In the genomic region with DNA sequence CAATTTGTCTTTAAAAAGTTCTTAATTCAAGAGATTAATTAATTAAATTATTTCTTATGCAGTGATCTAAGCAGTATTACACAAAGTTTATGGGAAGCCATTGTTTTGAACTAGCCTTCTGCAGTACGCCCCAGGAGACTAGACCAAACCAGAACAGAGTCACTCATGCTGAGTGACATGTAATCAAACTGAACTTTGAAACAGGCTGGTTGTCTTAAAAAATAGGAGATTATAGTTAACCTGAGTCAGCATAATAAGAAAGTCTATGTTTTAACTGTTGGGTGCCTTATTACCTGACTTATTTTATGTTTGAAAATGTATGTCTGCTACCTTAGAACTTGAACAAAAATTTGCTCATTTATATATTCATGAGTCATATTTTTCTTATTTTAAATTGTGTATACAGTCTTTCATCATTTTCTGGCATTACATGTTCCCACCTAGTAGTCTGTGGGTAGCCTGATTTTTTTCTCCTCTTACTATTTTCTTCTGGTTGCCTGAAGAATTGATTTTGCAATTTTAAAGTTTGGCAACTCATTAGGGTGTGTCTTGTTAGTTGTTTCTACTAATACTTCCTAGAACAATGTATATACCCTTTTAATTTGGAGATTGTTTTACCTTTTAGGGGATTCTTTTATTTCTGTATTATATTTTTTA, we compare ENCODE assay signal across 1 cellular context.
TF ChIP-seq lines count a peak whose summit lies in the region.

No MANE protein-coding gene starts in this region.

TF ChIP-seq in IMR-90, 13 proteins besides CTCF, POLR2A, EP300 and RAD21 (continued from another document):
- TF ChIP-seq, protein P1, sequence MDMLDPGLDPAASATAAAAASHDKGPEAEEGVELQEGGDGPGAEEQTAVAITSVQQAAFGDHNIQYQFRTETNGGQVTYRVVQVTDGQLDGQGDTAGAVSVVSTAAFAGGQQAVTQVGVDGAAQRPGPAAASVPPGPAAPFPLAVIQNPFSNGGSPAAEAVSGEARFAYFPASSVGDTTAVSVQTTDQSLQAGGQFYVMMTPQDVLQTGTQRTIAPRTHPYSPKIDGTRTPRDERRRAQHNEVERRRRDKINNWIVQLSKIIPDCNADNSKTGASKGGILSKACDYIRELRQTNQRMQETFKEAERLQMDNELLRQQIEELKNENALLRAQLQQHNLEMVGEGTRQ (IDR thresholded peaks at IDR 0.05; ENCODE audit: low read depth, low read length): no peak
